11 cellular contexts compared by ENCODE assay signal in genomic region chr1:9321480-9321849, GRCh38. TPM values are rescaled to one million over a fixed set of nuclear protein-coding genes. Genes with fewer than 3 reads are reported as not detected.
DNase-seq lines count a peak whose midpoint lies in the region; ATAC-seq and TF ChIP-seq lines count a peak whose summit lies in the region.
"Had no signal": no experiment of that assay in that cellular context is flagged by ENCODE, and none has a peak within 500 bp of the region (broad histone marks: within the 10 kb centered on the region; RNA-seq: fewer than 3 reads in every experiment).

No MANE protein-coding gene starts in this region.

- H3K4me1 ChIP-seq in DND-41 (ENCODE audit: insufficient read depth, low read length): peaks cover 3% of the 10 kb centered on the region; the same call in 1 of the 2 replicates
- peaks cover 71% of the 10 kb centered on the region for H3K4me1 ChIP-seq in SJSA1 (replicated peaks)
- peaks cover 72 to 100% (median 100%) of the 10 kb centered on the region in 4 donors for H3K4me1 ChIP-seq in esophagus muscularis mucosa
- H3K4me1 ChIP-seq in parathyroid adenoma: peaks cover 10% of the 10 kb centered on the region

- 47% methylated on average over 11 of the region's 11 CpGs for WGBS in esophagus muscularis mucosa

- intact Hi-C loops in esophagus muscularis mucosa (cut with DNase I): no loop called here

- H3K4me3 ChIP-seq in DND-41 (ENCODE audit: low read depth in 1 of 2, low read length in 2 of 2) (no peak overlapping the region), SJSA1 (peak overlapping the region; percentile 10; the same call in 1 of the 2 replicates), esophagus muscularis mucosa (peak overlapping the region; percentile 0 to 41 (median 29)), parathyroid adenoma (ENCODE audit: low read depth, low read length) (peak overlapping the region; percentile 0)

- H3K9me3 ChIP-seq in DND-41 (ENCODE audit: insufficient read depth, low read length, severe bottlenecking) (no peaks in the 10 kb centered on the region), SJSA1 (replicated peaks) (no peaks in the 10 kb centered on the region), esophagus muscularis mucosa (no peaks in the 10 kb centered on the region), parathyroid adenoma (ENCODE audit: control insufficient read depth, low read length) (no peaks in the 10 kb centered on the region)

- H3K4me2 ChIP-seq in DND-41 (ENCODE audit: insufficient read depth, low read length) (no peak overlapping the region), parathyroid adenoma (ENCODE audit: low read length) (peak overlapping the region; percentile 55)

- H3K9ac ChIP-seq in DND-41 (ENCODE audit: low read depth, low read length): no peak overlapping the region
- H3K9ac ChIP-seq in parathyroid adenoma: no peak overlapping the region

- no peak for TF ChIP-seq EP300 in esophagus muscularis mucosa (IDR thresholded peaks at IDR 0.05)

- DNase-seq in DND-41 (no peak), SJSA1 (ENCODE audit: low read depth in 1 of 2, low spot score in 2 of 2) (peak; percentile 76 to 89), esophagus muscularis mucosa (ENCODE audit: extremely low spot score) (no peak), NCI-H128 (lab: John Stamatoyannopoulos, UW; ENCODE audit: unreplicated experiment) (no peak), islet precursor cell (no peak)
- DNase-seq: amniotic stem cell; CD4-positive, alpha-beta T cell; stimulated activated CD4-positive, alpha-beta T cell treated with anti-CD3 and anti-CD28 coated beads, Interleukin-1b, Interleukin-23, amount 100 ng/mL, for 48 hours had no signal

- H2AFZ ChIP-seq in DND-41 (ENCODE audit: low read depth, low read length) (no peak overlapping the region), parathyroid adenoma (no peak overlapping the region)

- no peak for TF ChIP-seq POLR2A in esophagus muscularis mucosa (IDR thresholded peaks at IDR 0.05; ENCODE audit: low read depth)

- TF ChIP-seq CTCF in DND-41 (IDR thresholded peaks at IDR 0.05; ENCODE audit: borderline replicate concordance, extremely low read depth, low read length, poor library complexity, severe bottlenecking) (no peak), esophagus muscularis mucosa (IDR thresholded peaks at IDR 0.05) (no peak), parathyroid adenoma (IDR thresholded peaks at IDR 0.05) (no peak)

- ATAC-seq in DND-41 (ENCODE audit: insufficient read depth, low read depth): 0 out of 3 replicates have a peak, but pooled peaks have one; percentile 22
- no peak for ATAC-seq in HG03439 (IDR thresholded peaks at IDR 0.05; ENCODE audit: unreplicated experiment)
- no peak for ATAC-seq in GM19455 (IDR thresholded peaks at IDR 0.05; ENCODE audit: unreplicated experiment)

- H4K20me1 ChIP-seq in DND-41 (ENCODE audit: insufficient read depth, low read length): peaks cover 99% of the 10 kb centered on the region

- H3K79me2 ChIP-seq in DND-41 (ENCODE audit: insufficient read depth, low read length) (peaks cover 100% of the 10 kb centered on the region), parathyroid adenoma (peaks cover 4% of the 10 kb centered on the region)

- H3K36me3 ChIP-seq in DND-41 (ENCODE audit: insufficient read depth, low read length): peaks cover 70% of the 10 kb centered on the region
- peaks cover 39% of the 10 kb centered on the region for H3K36me3 ChIP-seq in SJSA1
- peaks cover 0 to 2% (median 0%) of the 10 kb centered on the region in 4 donors for H3K36me3 ChIP-seq in esophagus muscularis mucosa
- H3K36me3 ChIP-seq in parathyroid adenoma (ENCODE audit: control insufficient read depth, insufficient read depth, low read length): no peaks in the 10 kb centered on the region

- H3K27me3 ChIP-seq in DND-41 (ENCODE audit: insufficient read depth, low read length, poor library complexity) (no peaks in the 10 kb centered on the region), SJSA1 (replicated peaks) (no peaks in the 10 kb centered on the region), esophagus muscularis mucosa (no peaks in the 10 kb centered on the region), parathyroid adenoma (ENCODE audit: control insufficient read depth, insufficient read depth, low read length) (no peaks in the 10 kb centered on the region)

- no peak overlapping the region for H3K27ac ChIP-seq in DND-41 (ENCODE audit: low read length)
- peak overlapping the region; percentile 73 for H3K27ac ChIP-seq in SJSA1
- H3K27ac ChIP-seq in esophagus muscularis mucosa (replicated peaks in 1 of 4): peak overlapping the region; percentile 84 to 90 (median 86)
- no peak overlapping the region for H3K27ac ChIP-seq in parathyroid adenoma

RNA-seq across cellular contexts. Expression of gene SPSB1, which starts 28.8 kb away (rescaled TPM):
- 16.2 and 24.4 TPM in 2 replicates for total RNA-seq in SJSA1 (2014; rRNA removed; shearing (Covaris generic))
- total RNA-seq in esophagus muscularis mucosa: 100 to 1,000 TPM in 2 of 4 donors, 10 to 100 TPM in 2; 61.0 to 104 (median 97.4) TPM

Comparison
In these comparisons a context has a peak if more than half of its experiments do, and no peak if none do; other contexts are left out.
1. DNase-seq: peak in SJSA1 (2 of 2); none in DND-41 (single experiment), esophagus muscularis mucosa (single experiment), NCI-H128 (single experiment) and islet precursor cell (single experiment).
2. H3K27ac ChIP-seq: peak in SJSA1 (single experiment) and esophagus muscularis mucosa (4 of 4); none in DND-41 (single experiment) and parathyroid adenoma (single experiment).
3. H3K4me3 ChIP-seq: peak in SJSA1 (single experiment), esophagus muscularis mucosa (4 of 4) and parathyroid adenoma (single experiment); none in DND-41 (0 of 2).